ENCODE assay signal across 1 cellular context in genomic region chr1:16366722-16367257, GRCh38.
TF ChIP-seq lines count a peak whose summit lies in the region.

Gene SZRD1, plus strand, starts transcription at chr1:16367242. Its CDS starts 16 bp downstream, at chr1:16367258.

TF ChIP-seq in HepG2, 621 proteins besides CTCF, POLR2A, EP300 and RAD21 (continued from another document and continues in another):
- no peak for TF ChIP-seq CEBPZ (IDR thresholded peaks at IDR 0.05; ENCODE audit: low read length)
- no peak for TF ChIP-seq SP4 (CRISPR knock-in tag; IDR thresholded peaks at IDR 0.05)
- TF ChIP-seq BHLHE40 (IDR thresholded peaks at IDR 0.05; ENCODE audit: low read length) = peak; percentile 38; the same call in 1 of the 2 replicates
- no peak for TF ChIP-seq ZNF318 (CRISPR knock-in tag; IDR thresholded peaks at IDR 0.05)
- no peak for TF ChIP-seq BRF2 (CRISPR knock-in tag; IDR thresholded peaks at IDR 0.05)
- TF ChIP-seq FOXA3 (CRISPR knock-in tag; IDR thresholded peaks at IDR 0.05) = peak; percentile 97
- TF ChIP-seq SCMH1 (CRISPR knock-in tag; IDR thresholded peaks at IDR 0.05; ENCODE audit: borderline replicate concordance) = no peak
- TF ChIP-seq TCF7 (IDR thresholded peaks at IDR 0.05; ENCODE audit: low read depth) = no peak
- TF ChIP-seq ZNF646 (CRISPR knock-in tag; IDR thresholded peaks at IDR 0.05) = no peak
- no peak for TF ChIP-seq ZNF292 (CRISPR knock-in tag; IDR thresholded peaks at IDR 0.05; ENCODE audit: borderline replicate concordance, low read depth)
- TF ChIP-seq ZNF720 (CRISPR knock-in tag; IDR thresholded peaks at IDR 0.05) = no peak
- no peak for TF ChIP-seq KDM5A (IDR thresholded peaks at IDR 0.05; ENCODE audit: borderline replicate concordance, low read length)
- TF ChIP-seq PRDM15 (CRISPR knock-in tag; IDR thresholded peaks at IDR 0.05) = no peak
- no peak for TF ChIP-seq BORCS8-MEF2B (CRISPR knock-in tag; IDR thresholded peaks at IDR 0.05)
- peak; percentile 88 for TF ChIP-seq PHF20 (CRISPR knock-in tag; IDR thresholded peaks at IDR 0.05)
- TF ChIP-seq HOMEZ (CRISPR knock-in tag; IDR thresholded peaks at IDR 0.05; ENCODE audit: low read depth) = peak; percentile 24; the same call in 1 of the 2 replicates
- TF ChIP-seq ZMYM3 (CRISPR knock-in tag; IDR thresholded peaks at IDR 0.05) = no peak
- TF ChIP-seq NONO (IDR thresholded peaks at IDR 0.05) = no peak
- TF ChIP-seq NONO (CRISPR knock-in tag; conservative IDR thresholded peaks at IDR 0.05) = 0 out of 2 replicates have a peak, but pooled peaks have one; percentile 57
- TF ChIP-seq ZNF614 (CRISPR knock-in tag; IDR thresholded peaks at IDR 0.05; ENCODE audit: borderline replicate concordance) = peak; percentile 42; the same call in 1 of the 2 replicates
- peak; percentile 71 for TF ChIP-seq ZNF143 (CRISPR knock-in tag; IDR thresholded peaks at IDR 0.05)
- TF ChIP-seq ZZZ3 (CRISPR knock-in tag; IDR thresholded peaks at IDR 0.05; ENCODE audit: borderline replicate concordance) = no peak
- TF ChIP-seq HCFC1 (IDR thresholded peaks at IDR 0.05; ENCODE audit: low read depth, low read length) = peak; percentile 85
- TF ChIP-seq TBL1XR1 (IDR thresholded peaks at IDR 0.05; ENCODE audit: borderline replicate concordance, low read length, partially characterized antibody) = no peak
- no peak for TF ChIP-seq KDM2A (CRISPR knock-in tag; IDR thresholded peaks at IDR 0.05; ENCODE audit: borderline replicate concordance, low read depth)
- TF ChIP-seq KDM4B (CRISPR knock-in tag; IDR thresholded peaks at IDR 0.05) = no peak
- no peak for TF ChIP-seq ZNF12 (CRISPR knock-in tag; IDR thresholded peaks at IDR 0.05)
- TF ChIP-seq ZNF703 (CRISPR knock-in tag; IDR thresholded peaks at IDR 0.05; ENCODE audit: borderline replicate concordance) = no peak
- TF ChIP-seq CREB3 (CRISPR knock-in tag; IDR thresholded peaks at IDR 0.05) = no peak
- TF ChIP-seq MTF1 (CRISPR knock-in tag; IDR thresholded peaks at IDR 0.05) = no peak
- TF ChIP-seq FOXK2 (IDR thresholded peaks at IDR 0.05) = peak; percentile 64; the same call in 1 of the 2 replicates
